In genomic region chr11:1263036-1263435, GRCh38 we compare ENCODE assay signal across 1 cellular context.
TF ChIP-seq lines count a peak whose summit lies in the region.

No MANE protein-coding gene starts in this region.

TF ChIP-seq in liver, 16 proteins besides CTCF, POLR2A, EP300 and RAD21 (continued from another document):
- TF ChIP-seq REST (IDR thresholded peaks at IDR 0.05) (no peak), RXRA (IDR thresholded peaks at IDR 0.05) (no peak), NR2F2 (IDR thresholded peaks at IDR 0.05) (no peak)
